19 cellular contexts compared by ENCODE assay signal in genomic region chr20:1345030-1345755, GRCh38. TPM values are rescaled to one million over a fixed set of nuclear protein-coding genes. Genes with fewer than 3 reads are reported as not detected.
A peak's percentile ranks its signal among the peaks of the same experiment; 100 is the strongest.
DNase-seq lines count a peak whose midpoint lies in the region; ATAC-seq and TF ChIP-seq lines count a peak whose summit lies in the region.
"Had no signal": no experiment of that assay in that cellular context is flagged by ENCODE, and none has a peak within 500 bp of the region (broad histone marks: within the 10 kb centered on the region; RNA-seq: fewer than 3 reads in every experiment).

No MANE protein-coding gene starts in this region.

- ATAC-seq in activated CD4-positive, alpha-beta T cell treated with anti-CD3 and anti-CD28 coated beads for 36 hours, result peak; percentile 49
- peak; percentile 26 for ATAC-seq in activated T-helper 17 cell treated with anti-CD3 and anti-CD28 coated beads, Interleukin-2, amount 50 U/mL, for 72 hours (replicated peaks)
- ATAC-seq in naive thymus-derived CD8-positive, alpha-beta T cell, result peak; percentile 57 to 62
- no peak for ATAC-seq in foreskin keratinocyte
- ATAC-seq: body of pancreas, lower lobe of right lung, SK-N-SH treated with all-trans-retinoic acid at 6 μM for 48 hours had no signal

- no peak overlapping the region for H3K4me3 ChIP-seq in GM23248
- H3K4me3 ChIP-seq in Caco-2 (ENCODE audit: low read depth, low read length), result no peak overlapping the region
- H3K4me3 ChIP-seq: body of pancreas, lower lobe of right lung, prostate gland, upper lobe of left lung had no signal

- peaks cover 13% of the 10 kb centered on the region for H3K36me3 Mint-ChIP-seq in activated CD4-positive, alpha-beta T cell treated with anti-CD3 and anti-CD28 coated beads for 36 hours (ENCODE audit: low read depth)
- H3K36me3 Mint-ChIP-seq in activated T-helper 17 cell treated with anti-CD3 and anti-CD28 coated beads, Interleukin-2, amount 50 U/mL, for 72 hours (ENCODE audit: low read depth), result peaks cover 7% of the 10 kb centered on the region
- peaks cover 0 to 22% (median 0%) of the 10 kb centered on the region in 3 donors for H3K36me3 Mint-ChIP-seq in naive thymus-derived CD8-positive, alpha-beta T cell
- H3K36me3 Mint-ChIP-seq in Caco-2 (ENCODE audit: insufficient read depth, unreplicated experiment), result no peaks in the 10 kb centered on the region

- peaks cover 24% of the 10 kb centered on the region for H3F3A ChIP-seq in GM23248 (ENCODE audit: insufficient read depth)

- POLR2A ChIA-PET in activated CD4-positive, alpha-beta T cell treated with anti-CD3 and anti-CD28 coated beads for 36 hours (lab: Charles Lee), result no interaction called here
- POLR2A ChIA-PET in naive thymus-derived CD8-positive, alpha-beta T cell (lab: Charles Lee), result no interaction called here
- POLR2A ChIA-PET in Caco-2 (lab: Charles Lee), result no interaction called here

- H3K9me3 Mint-ChIP-seq in activated CD4-positive, alpha-beta T cell treated with anti-CD3 and anti-CD28 coated beads for 36 hours (ENCODE audit: low read depth), result peaks cover 8% of the 10 kb centered on the region
- peaks cover 8% of the 10 kb centered on the region for H3K9me3 Mint-ChIP-seq in activated T-helper 17 cell treated with anti-CD3 and anti-CD28 coated beads, Interleukin-2, amount 50 U/mL, for 72 hours
- H3K9me3 Mint-ChIP-seq in naive thymus-derived CD8-positive, alpha-beta T cell, result peaks cover 0 to 19% (median 5%) of the 10 kb centered on the region in 9 donors
- no peaks in the 10 kb centered on the region for H3K9me3 Mint-ChIP-seq in Caco-2 (ENCODE audit: unreplicated experiment)

- no peak overlapping the region for H3K27ac Mint-ChIP-seq in activated CD4-positive, alpha-beta T cell treated with anti-CD3 and anti-CD28 coated beads for 36 hours
- no peak overlapping the region for H3K27ac Mint-ChIP-seq in activated T-helper 17 cell treated with anti-CD3 and anti-CD28 coated beads, Interleukin-2, amount 50 U/mL, for 72 hours
- peak overlapping the region in 4 of 10 donors; percentile 24 to 65 (median 37) for H3K27ac Mint-ChIP-seq in naive thymus-derived CD8-positive, alpha-beta T cell
- no peak overlapping the region for H3K27ac Mint-ChIP-seq in Caco-2 (ENCODE audit: unreplicated experiment)
- H3K27ac Mint-ChIP-seq: B cell had no signal

- no peak for DNase-seq in activated CD4-positive, alpha-beta T cell treated with anti-CD3 and anti-CD28 coated beads for 36 hours
- no peak for DNase-seq in activated CD4-positive, alpha-beta T cell treated with anti-CD3 and anti-CD28 coated beads for 1 hour
- DNase-seq in GM23248 (peak; percentile 38), foreskin keratinocyte (no peak), Caco-2 (no peak), NCI-H1694 (lab: John Stamatoyannopoulos, UW) (no peak)
- DNase-seq in naive thymus-derived CD8-positive, alpha-beta T cell, result no peak
- DNase-seq: body of pancreas, lower lobe of right lung, NCI-H1105, NCI-H2081, NCI-H446 treated with DMSO at 0.1 percent for 48 hours, upper lobe of left lung had no signal

- in situ Hi-C loops in GM23248 (cut with MboI), result no loop called here

- no peaks in the 10 kb centered on the region for H3K9me2 ChIP-seq in GM23248 (ENCODE audit: insufficient read depth)

- H3K4me1 ChIP-seq in GM23248 (ENCODE audit: insufficient read depth), result peaks cover 19% of the 10 kb centered on the region
- peaks cover 8% of the 10 kb centered on the region for H3K4me1 ChIP-seq in foreskin keratinocyte
- H3K4me1 ChIP-seq in Caco-2, result peaks cover under 1% of the 10 kb centered on the region; the same call in 1 of the 2 replicates
- H3K4me1 ChIP-seq: body of pancreas, prostate gland had no signal

- H3K9ac ChIP-seq in GM23248, result no peak overlapping the region

- 0 out of 2 replicates have a peak, but pooled peaks cover 10% of the 10 kb centered on the region for H3K79me2 ChIP-seq in GM23248 (ENCODE audit: insufficient read depth)

- H3K36me3 ChIP-seq in GM23248 (ENCODE audit: low read depth) (no peaks in the 10 kb centered on the region), Caco-2 (ENCODE audit: control insufficient read depth, insufficient read depth, low read length) (no peaks in the 10 kb centered on the region; the same call in 1 of the 2 replicates)
- H3K36me3 ChIP-seq: lower lobe of right lung, prostate gland, upper lobe of left lung had no signal

- intact Hi-C loops in activated CD4-positive, alpha-beta T cell treated with anti-CD3 and anti-CD28 coated beads for 36 hours (cut with DNase I, micrococcal nuclease), result no loop called here
- intact Hi-C loops in Caco-2 (cut with micrococcal nuclease; ENCODE audit: unreplicated experiment), result no loop called here

- 85 to 90% methylated on average over 4 of the region's 4 CpGs for WGBS in GM23248 (ENCODE audit: low coverage in 1 of 2, low lambda C conversion rate in 2 of 2, missing lambda C conversion rate in 2 of 2), 2 experiments

- H3K9me3 ChIP-seq in GM23248 (ENCODE audit: low read depth), result no peaks in the 10 kb centered on the region
- H3K9me3 ChIP-seq in Caco-2, result peaks cover 24% of the 10 kb centered on the region; the same call in 1 of the 2 replicates
- H3K9me3 ChIP-seq: body of pancreas, lower lobe of right lung, prostate gland, upper lobe of left lung had no signal

- H2AFZ ChIP-seq in GM23248, result no peak overlapping the region

- no peak overlapping the region for H3K27ac ChIP-seq in GM23248
- H3K27ac ChIP-seq in foreskin keratinocyte, result no peak overlapping the region
- H3K27ac ChIP-seq: body of pancreas, epithelial cell of prostate, lower lobe of right lung, prostate gland, upper lobe of left lung, VCaP had no signal

- CTCF ChIA-PET in activated CD4-positive, alpha-beta T cell treated with anti-CD3 and anti-CD28 coated beads for 36 hours (lab: Charles Lee), result interaction anchor here (1.1 to 1.5 kb wide), 3 partner anchors 9 to 37 kb away, joined by 3 to 4 read pairs (median 3); no protein-coding TSS in a partner anchor
- CTCF ChIA-PET in Caco-2 (lab: Charles Lee), result interaction anchor here (0.5 kb wide), 1 partner anchor 47 kb away, joined by 3 read pairs; no protein-coding TSS in a partner anchor

- no peaks in the 10 kb centered on the region for H4K20me1 ChIP-seq in GM23248 (ENCODE audit: insufficient read depth)

- H3K4me2 ChIP-seq in GM23248 (ENCODE audit: unreplicated experiment), result no peak overlapping the region

- peaks cover 24% of the 10 kb centered on the region for H3K4me1 Mint-ChIP-seq in activated CD4-positive, alpha-beta T cell treated with anti-CD3 and anti-CD28 coated beads for 36 hours
- H3K4me1 Mint-ChIP-seq in activated T-helper 17 cell treated with anti-CD3 and anti-CD28 coated beads, Interleukin-2, amount 50 U/mL, for 72 hours, result peaks cover 11% of the 10 kb centered on the region
- H3K4me1 Mint-ChIP-seq in naive thymus-derived CD8-positive, alpha-beta T cell, result peaks cover 20 to 36% (median 28%) of the 10 kb centered on the region in 4 donors
- no peaks in the 10 kb centered on the region for H3K4me1 Mint-ChIP-seq in Caco-2 (ENCODE audit: low read depth, unreplicated experiment)

- H3K27me3 Mint-ChIP-seq in activated CD4-positive, alpha-beta T cell treated with anti-CD3 and anti-CD28 coated beads for 36 hours, result no peaks in the 10 kb centered on the region
- H3K27me3 Mint-ChIP-seq in activated T-helper 17 cell treated with anti-CD3 and anti-CD28 coated beads, Interleukin-2, amount 50 U/mL, for 72 hours, result no peaks in the 10 kb centered on the region
- no peaks in the 10 kb centered on the region for H3K27me3 Mint-ChIP-seq in naive thymus-derived CD8-positive, alpha-beta T cell
- H3K27me3 Mint-ChIP-seq in Caco-2 (ENCODE audit: insufficient read depth, unreplicated experiment), result no peaks in the 10 kb centered on the region
- H3K27me3 Mint-ChIP-seq: B cell had no signal

- no peak overlapping the region for H3K4me3 Mint-ChIP-seq in activated CD4-positive, alpha-beta T cell treated with anti-CD3 and anti-CD28 coated beads for 36 hours
- H3K4me3 Mint-ChIP-seq in activated T-helper 17 cell treated with anti-CD3 and anti-CD28 coated beads, Interleukin-2, amount 50 U/mL, for 72 hours, result no peak overlapping the region
- H3K4me3 Mint-ChIP-seq in naive thymus-derived CD8-positive, alpha-beta T cell, result peak overlapping the region in 5 of 10 donors; percentile 4 to 62 (median 25)
- no peak overlapping the region for H3K4me3 Mint-ChIP-seq in Caco-2 (ENCODE audit: unreplicated experiment)
- H3K4me3 Mint-ChIP-seq: B cell had no signal

- H3K27me3 ChIP-seq in GM23248 (replicated peaks; ENCODE audit: insufficient read depth) (no peaks in the 10 kb centered on the region), foreskin keratinocyte (no peaks in the 10 kb centered on the region), Caco-2 (replicated peaks; ENCODE audit: control insufficient read depth, insufficient read depth, low read length) (no peaks in the 10 kb centered on the region)
- H3K27me3 ChIP-seq: body of pancreas had no signal

- no TSS peak for BruUV-seq in Caco-2 (replicated peaks; lab: Mats Ljungman, UMichigan)

- TF ChIP-seq CTCF in foreskin keratinocyte (conservative IDR thresholded peaks at IDR 0.05), result no peak
- no peak for TF ChIP-seq CTCF in Caco-2 (IDR thresholded peaks at IDR 0.05; ENCODE audit: insufficient read depth in 1 of 2, low read depth in 1 of 2, low read length in 1 of 2, severe bottlenecking in 1 of 2, unreplicated experiment in 1 of 2)

RNA-seq across cellular contexts. Expression of gene SDCBP2, which starts 16.3 kb away (rescaled TPM):
- 1 to 10 TPM; 2.8 to 3.2 TPM for total RNA-seq in activated CD4-positive, alpha-beta T cell treated with anti-CD3 and anti-CD28 coated beads for 36 hours
- total RNA-seq in GM23248 (2014; rRNA removed; shearing (Covaris generic)), result 4.9 and 5.5 TPM in 2 replicates
- 4.1 and 4.2 TPM in 2 replicates for polyA plus RNA-seq in GM23248 (2016; fragmentation: Nextera tagmentation; extraction: Ambion mirVana)
- total RNA-seq in activated T-helper 17 cell treated with anti-CD3 and anti-CD28 coated beads, Interleukin-2, amount 50 U/mL, for 72 hours, result 10 to 100 TPM in 1 of 2 donors, 1 to 10 TPM in 1; 1.8 to 14.3 TPM
- total RNA-seq in naive thymus-derived CD8-positive, alpha-beta T cell, result 1 to 10 TPM; 2.7 to 3.3 TPM
- polyA plus RNA-seq in naive thymus-derived CD8-positive, alpha-beta T cell, result 1 to 10 TPM in 1 of 3 donors, under 1 TPM in 2; 0.81 to 1.5 (median 0.98) TPM
- total RNA-seq in foreskin keratinocyte, result 2.9 and 5.3 TPM in 2 replicates
- polyA plus RNA-seq in foreskin keratinocyte, result 3.8 and 6.3 TPM in 2 replicates
- 1.4 and 2.0 TPM in 2 replicates for total RNA-seq in Caco-2 (2022)

RNA-seq across cellular contexts. Expression of gene FKBP1A, which starts 47.7 kb away (rescaled TPM):
- total RNA-seq in activated CD4-positive, alpha-beta T cell treated with anti-CD3 and anti-CD28 coated beads for 36 hours, result 100 to 1,000 TPM; 265 to 316 TPM
- total RNA-seq in GM23248 (2014; rRNA removed; shearing (Covaris generic)), result 150 and 162 TPM in 2 replicates
- 844 and 887 TPM in 2 replicates for polyA plus RNA-seq in GM23248 (2016; fragmentation: Nextera tagmentation; extraction: Ambion mirVana)
- total RNA-seq in activated T-helper 17 cell treated with anti-CD3 and anti-CD28 coated beads, Interleukin-2, amount 50 U/mL, for 72 hours, result 100 to 1,000 TPM; 178 to 294 TPM
- total RNA-seq in naive thymus-derived CD8-positive, alpha-beta T cell, result 10 to 100 TPM; 79.0 to 79.4 TPM
- 10 to 100 TPM; 47.2 to 50.4 (median 50.1) TPM for polyA plus RNA-seq in naive thymus-derived CD8-positive, alpha-beta T cell
- total RNA-seq in foreskin keratinocyte, result 316 and 364 TPM in 2 replicates
- polyA plus RNA-seq in foreskin keratinocyte, result 526 and 553 TPM in 2 replicates
- total RNA-seq in Caco-2 (2022), result 220 and 228 TPM in 2 replicates
